ENCODE assay signal across 23 cellular contexts in genomic region chrX:131607796-131608369, GRCh38.
"Had no signal": no experiment of that assay in that cellular context is flagged by ENCODE, and none has a peak within 500 bp of the region (broad histone marks: within the 10 kb centered on the region; RNA-seq: fewer than 3 reads in every experiment).

No MANE protein-coding gene starts in this region.

- ATAC-seq: left cardiac atrium; left ventricle myocardium superior; naive thymus-derived CD8-positive, alpha-beta T cell; psoas muscle; sciatic nerve; stimulated activated naive B cell treated with anti-CD40 and anti-IgM and Interleukin-4, amounts not matched to agents 10 μg/mL and 1 μg/mL and 100 μg/mL, for 72 hours; stimulated activated naive CD8-positive, alpha-beta T cell treated with anti-CD3 and anti-CD28 coated beads, Interleukin-15, amount 100 ng/mL, for 72 hours had no signal

- H3K27me3 ChIP-seq: colonic mucosa, hepatocyte, neutrophil, transverse colon had no signal

- H3K79me2 ChIP-seq: hepatocyte had no signal

- H3K36me3 ChIP-seq: colonic mucosa, neutrophil, thoracic aorta, transverse colon had no signal

- H3K9me3 ChIP-seq: colonic mucosa, neutrophil, psoas muscle, thoracic aorta, transverse colon had no signal

- H2AFZ ChIP-seq: hepatocyte had no signal

- DNase-seq: colonic mucosa; dermis blood vessel endothelial cell; erythroblast; foreskin melanocyte; head of caudate nucleus; kidney; left cardiac atrium; left ventricle myocardium superior; naive thymus-derived CD8-positive, alpha-beta T cell; psoas muscle; retina; stimulated activated CD4-positive, alpha-beta T cell treated with anti-CD3 and anti-CD28 coated beads, Interleukin-2, amount 100 ng/mL, for 24 hours; stimulated activated CD4-positive, alpha-beta T cell treated with anti-CD3 and anti-CD28 coated beads, Interleukin-4, amount 100 ng/mL, for 4 hours; stimulated activated naive B cell treated with anti-CD40 and anti-IgM and Interleukin-4, amounts not matched to agents 10 μg/mL and 1 μg/mL and 100 μg/mL, for 72 hours; stimulated activated naive CD8-positive, alpha-beta T cell treated with anti-CD3 and anti-CD28 coated beads, Interleukin-15, amount 100 ng/mL, for 72 hours; substantia nigra; transverse colon had no signal

- H3K4me3 ChIP-seq: colonic mucosa, hepatocyte, lung, psoas muscle, skin epidermis, thoracic aorta, transverse colon had no signal

- H3K4me1 ChIP-seq: colonic mucosa, psoas muscle, transverse colon had no signal

- H3K27ac ChIP-seq: colonic mucosa, hepatocyte, neutrophil, psoas muscle, skin epidermis, thoracic aorta, transverse colon had no signal

- H3K4me2 ChIP-seq: hepatocyte had no signal
